In genomic region chr3:101466465-101467309, GRCh38 we compare ENCODE assay signal across 10 cellular contexts. TPM values are rescaled to one million over a fixed set of nuclear protein-coding genes. Genes with fewer than 3 reads are reported as not detected.
DNase-seq lines count a peak whose midpoint lies in the region; ATAC-seq and TF ChIP-seq lines count a peak whose summit lies in the region.
"Had no signal": no experiment of that assay in that cellular context is flagged by ENCODE, and none has a peak within 500 bp of the region (broad histone marks: within the 10 kb centered on the region; RNA-seq: fewer than 3 reads in every experiment).

No MANE protein-coding gene starts in this region.

- no peaks in the 10 kb centered on the region; the same call in 1 of the 2 replicates for H3K4me1 ChIP-seq in HUES48 (ENCODE audit: control insufficient read depth, insufficient read depth, low read length)

- ATAC-seq in T-cell (replicated peaks in 1 of 4) (peak in 2 of 4 experiments; percentile 75 to 89), GM18909 (IDR thresholded peaks at IDR 0.05; ENCODE audit: poor library complexity, unreplicated experiment) (no peak)
- peak; percentile 27 for ATAC-seq in effector memory CD8-positive, alpha-beta T cell (replicated peaks)

- H3K4me3 ChIP-seq in HUES48 (ENCODE audit: low read depth, low read length), result peak overlapping the region; percentile 21; the same call in 1 of the 2 replicates
- H3K4me3 ChIP-seq: esophagus muscularis mucosa had no signal

- peak in 30 of 34 experiments; percentile 21 to 83 (median 65) for DNase-seq in T-cell
- DNase-seq in effector memory CD8-positive, alpha-beta T cell, result peak in 2 of 3 experiments; percentile 2 to 10
- peak; percentile 20 for DNase-seq in neural crest cell (ENCODE audit: low read depth, low spot score)
- DNase-seq in ACHN, result no peak
- DNase-seq in NCI-H1694 (lab: John Stamatoyannopoulos, UW), result no peak
- DNase-seq in HFFc6, result no peak
- DNase-seq: NCI-H1105 had no signal

- POLR2A ChIA-PET in T-cell (lab: Charles Lee), result interaction anchor here in 1 of 2 donors (0.5 kb wide), 1 partner anchor 94 kb away, joined by 9 read pairs; no protein-coding TSS in a partner anchor

- in situ Hi-C loops in ACHN (cut with HindIII; ENCODE audit: low pct_ligation_motif_present, low pct_unique_long_range_greater_than_20kb, low sequenced_read_pairs), result no loop called here

- H3K36me3 Mint-ChIP-seq in T-cell (peaks cover 32% of the 10 kb centered on the region), neural crest cell (ENCODE audit: low read depth) (peaks cover 36% of the 10 kb centered on the region), HFFc6 (ENCODE audit: low read depth) (peaks cover 18% of the 10 kb centered on the region)
- no peaks in the 10 kb centered on the region for H3K36me3 Mint-ChIP-seq in effector memory CD8-positive, alpha-beta T cell (ENCODE audit: insufficient read depth)

- TF ChIP-seq CTCF in neural crest cell (conservative IDR thresholded peaks at IDR 0.05) (no peak), HFFc6 (IDR thresholded peaks at IDR 0.05) (no peak)

- peak overlapping the region in 2 of 3 donors; percentile 71 to 75 for H3K4me3 Mint-ChIP-seq in T-cell
- H3K4me3 Mint-ChIP-seq in effector memory CD8-positive, alpha-beta T cell, result peak overlapping the region in 1 of 2 donors; percentile 65
- peak overlapping the region; percentile 71 for H3K4me3 Mint-ChIP-seq in neural crest cell
- no peak overlapping the region; the same call in 1 of the 2 replicates for H3K4me3 Mint-ChIP-seq in HFFc6

- no peaks in the 10 kb centered on the region for H3K36me3 ChIP-seq in HUES48 (ENCODE audit: control insufficient read depth, insufficient read depth, low read length)

- H3K27me3 ChIP-seq in HUES48 (ENCODE audit: control insufficient read depth, insufficient read depth, low read length), result no peaks in the 10 kb centered on the region
- H3K27me3 ChIP-seq: esophagus muscularis mucosa had no signal

- no peaks in the 10 kb centered on the region; the same call in 1 of the 2 replicates for H3K9me3 ChIP-seq in HUES48 (ENCODE audit: control insufficient read depth, insufficient read depth, low read length)
- H3K9me3 ChIP-seq: esophagus muscularis mucosa had no signal

- CTCF ChIA-PET in T-cell (lab: Charles Lee), result no interaction called here

- H3K4me1 Mint-ChIP-seq in T-cell (peaks cover 73 to 77% (median 75%) of the 10 kb centered on the region in 3 donors), neural crest cell (peaks cover 19% of the 10 kb centered on the region), HFFc6 (ENCODE audit: low read depth) (no peaks in the 10 kb centered on the region)
- peaks cover 47 to 57% of the 10 kb centered on the region in 2 donors for H3K4me1 Mint-ChIP-seq in effector memory CD8-positive, alpha-beta T cell (ENCODE audit: low read depth in 2 of 2)

- H3K27me3 Mint-ChIP-seq in T-cell (no peaks in the 10 kb centered on the region), neural crest cell (ENCODE audit: low read depth) (no peaks in the 10 kb centered on the region), HFFc6 (ENCODE audit: insufficient read depth) (no peaks in the 10 kb centered on the region; the same call in 1 of the 2 replicates)
- no peaks in the 10 kb centered on the region for H3K27me3 Mint-ChIP-seq in effector memory CD8-positive, alpha-beta T cell

- H3K27ac Mint-ChIP-seq in T-cell (peak overlapping the region in 1 of 2 donors; percentile 98), neural crest cell (ENCODE audit: unreplicated experiment) (peak overlapping the region; percentile 90), HFFc6 (no peak overlapping the region)
- H3K27ac Mint-ChIP-seq in effector memory CD8-positive, alpha-beta T cell, result peak overlapping the region; percentile 62 to 83

- H3K9ac ChIP-seq in HUES48 (ENCODE audit: low read depth, low read length), result 0 out of 2 replicates have a peak overlapping the region, but pooled peaks have one; percentile 24

- H3K9me3 Mint-ChIP-seq in T-cell (peaks cover 1 to 4% (median 3%) of the 10 kb centered on the region in 3 donors), neural crest cell (peaks cover 4% of the 10 kb centered on the region), HFFc6 (peaks cover 18% of the 10 kb centered on the region)
- H3K9me3 Mint-ChIP-seq in effector memory CD8-positive, alpha-beta T cell, result no peaks in the 10 kb centered on the region

- H3K27ac ChIP-seq in HUES48 (ENCODE audit: low read depth, low read length), result peak overlapping the region; percentile 6
- H3K27ac ChIP-seq: esophagus muscularis mucosa had no signal

RNA-seq across cellular contexts. Expression of gene SENP7, which starts 46.3 kb away (rescaled TPM):
- total RNA-seq in T-cell, result 10 to 100 TPM; 45.8 to 55.9 (median 48.6) TPM
- 26.2 and 26.8 TPM in 2 replicates for total RNA-seq in neural crest cell
- total RNA-seq in HFFc6 (2021; fragmentation: NEBNext Ultra II Directional; extraction: Animal tissue kit (Norgen Biotek cat#: 25700)), result 1 to 10 TPM; 4.1 to 6.7 (median 5.6) TPM

Comparison
In these comparisons a context has a peak if more than half of its experiments do, and no peak if none do; other contexts are left out.
1. DNase-seq: peak in T-cell (30 of 34), effector memory CD8-positive, alpha-beta T cell (2 of 3) and neural crest cell (single experiment); none in ACHN (single experiment), NCI-H1694 (single experiment) and HFFc6 (single experiment).